Comparison of ENCODE assay signal across 17 cellular contexts in genomic region chr3:5222283-5223005, GRCh38. TPM values are rescaled to one million over a fixed set of nuclear protein-coding genes. Genes with fewer than 3 reads are reported as not detected.
DNase-seq lines count a peak whose midpoint lies in the region; ATAC-seq, FAIRE-seq and TF ChIP-seq lines count a peak whose summit lies in the region.
"Had no signal": no experiment of that assay in that cellular context is flagged by ENCODE, and none has a peak within 500 bp of the region (broad histone marks: within the 10 kb centered on the region; RNA-seq: fewer than 3 reads in every experiment).

No MANE protein-coding gene starts in this region.

- ATAC-seq in GM19035 (IDR thresholded peaks at IDR 0.05; ENCODE audit: unreplicated experiment) = no peak

- H2BK15ac ChIP-seq in neuronal stem cell (ENCODE audit: low read length) = peak overlapping the region; percentile 63

- H4K91ac ChIP-seq in neuronal stem cell (ENCODE audit: low read depth, low read length, poor library complexity) = no peak overlapping the region

- no peaks in the 10 kb centered on the region for H3K9me3 Mint-ChIP-seq in Caco-2 (ENCODE audit: unreplicated experiment)
- H3K9me3 Mint-ChIP-seq: CD4-positive, alpha-beta T cell had no signal

- H3K4me1 ChIP-seq in Caco-2 (no peaks in the 10 kb centered on the region), hepatocyte (ENCODE audit: insufficient read depth) (no peaks in the 10 kb centered on the region), neuronal stem cell (ENCODE audit: control insufficient read depth in 2 of 2, insufficient read depth in 1 of 2, low read depth in 1 of 2, low read length in 2 of 2) (peaks cover 0 to 13% of the 10 kb centered on the region in 2 donors)
- H3K4me1 ChIP-seq: A549 had no signal

- H3K27ac ChIP-seq in hepatocyte = peak overlapping the region; percentile 47
- H3K27ac ChIP-seq in neuronal stem cell (replicated peaks; ENCODE audit: low read length) = no peak overlapping the region
- H3K27ac ChIP-seq: A549 had no signal

- no peak overlapping the region for H3K9ac ChIP-seq in neuronal stem cell (ENCODE audit: low read depth, low read length, poor library complexity)

- no peaks in the 10 kb centered on the region for H3K79me2 ChIP-seq in hepatocyte

- H3K4me3 ChIP-seq in Caco-2 (ENCODE audit: low read depth, low read length) (no peak overlapping the region), hepatocyte (no peak overlapping the region), neuronal stem cell (ENCODE audit: low read length in 2 of 2) (no peak overlapping the region)
- H3K4me3 ChIP-seq: A549 had no signal

- intact Hi-C loops in Caco-2 (cut with micrococcal nuclease; ENCODE audit: unreplicated experiment) = loop anchor here (10.0 kb wide), 2 partner anchors 202 to 512 kb away; no protein-coding TSS in a partner anchor

- peak overlapping the region; percentile 37 for H3K27ac Mint-ChIP-seq in Caco-2 (ENCODE audit: unreplicated experiment)

- H4K20me1 ChIP-seq in hepatocyte (ENCODE audit: insufficient read depth, poor library complexity, severe bottlenecking) = no peaks in the 10 kb centered on the region

- BruUV-seq in Caco-2 (replicated peaks; lab: Mats Ljungman, UMichigan) = no TSS peak

- H2BK12ac ChIP-seq in neuronal stem cell (ENCODE audit: low read length) = no peak overlapping the region

- no peak overlapping the region for H3K4me3 Mint-ChIP-seq in Caco-2 (ENCODE audit: unreplicated experiment)
- H3K4me3 Mint-ChIP-seq: CD4-positive, alpha-beta T cell had no signal

- 82% methylated on average over 13 of the region's 13 CpGs for WGBS in hepatocyte (ENCODE audit: low lambda C conversion rate, missing lambda C conversion rate)
- no CpG with 5 or more reads among the region's 13 CpGs for WGBS in neuronal stem cell (ENCODE audit: extremely low coverage in 2 of 2, insufficient read length in 2 of 2, insufficient replicate concordance in 1 of 2), 2 donors

- H3K4me2 ChIP-seq in hepatocyte = no peak overlapping the region
- H3K4me2 ChIP-seq in neuronal stem cell (ENCODE audit: insufficient read depth, low read length, poor library complexity, severe bottlenecking) = no peak overlapping the region
- H3K4me2 ChIP-seq: A549 had no signal

- H2AK5ac ChIP-seq in neuronal stem cell (ENCODE audit: low read depth, low read length) = no peak overlapping the region

- H3K18ac ChIP-seq in neuronal stem cell (ENCODE audit: low read length) = peak overlapping the region; percentile 60

- no peaks in the 10 kb centered on the region for H3K79me1 ChIP-seq in neuronal stem cell (ENCODE audit: low read depth, low read length)

- H3K23ac ChIP-seq in neuronal stem cell (ENCODE audit: low read depth, low read length, poor library complexity) = peak overlapping the region; percentile 20

- no peak overlapping the region for H3K4ac ChIP-seq in neuronal stem cell (ENCODE audit: low read length)

- FAIRE-seq in HTR-8/SVneo (lab: Jason Lieb, UNC) = no peak
- FAIRE-seq: A549, HepG2 had no signal

- H3K9me3 ChIP-seq in Caco-2 (no peaks in the 10 kb centered on the region), hepatocyte (ENCODE audit: low read depth) (no peaks in the 10 kb centered on the region), neuronal stem cell (replicated peaks in 1 of 2; ENCODE audit: control insufficient read depth in 2 of 2, insufficient read depth in 1 of 2, low read depth in 1 of 2, low read length in 2 of 2) (no peaks in the 10 kb centered on the region)
- H3K9me3 ChIP-seq: A549 had no signal

- TF ChIP-seq CTCF in Caco-2 (IDR thresholded peaks at IDR 0.05; ENCODE audit: insufficient read depth in 1 of 2, low read depth in 1 of 2, low read length in 1 of 2, severe bottlenecking in 1 of 2, unreplicated experiment in 1 of 2) = no peak
- no peak for TF ChIP-seq CTCF in hepatocyte (IDR thresholded peaks at IDR 0.05; ENCODE audit: poor library complexity)

- H3K36me3 ChIP-seq in Caco-2 (ENCODE audit: control insufficient read depth, insufficient read depth, low read length) (peaks cover 1% of the 10 kb centered on the region), hepatocyte (replicated peaks; ENCODE audit: insufficient read depth, low read depth) (no peaks in the 10 kb centered on the region), neuronal stem cell (replicated peaks in 1 of 2; ENCODE audit: control insufficient read depth in 2 of 2, insufficient read depth in 2 of 2, low read length in 2 of 2) (peaks cover 1 to 23% of the 10 kb centered on the region in 2 donors)

- H2BK5ac ChIP-seq in neuronal stem cell (ENCODE audit: low read length) = no peak overlapping the region

- H3K27me3 Mint-ChIP-seq in Caco-2 (ENCODE audit: insufficient read depth, unreplicated experiment) = no peaks in the 10 kb centered on the region
- H3K27me3 Mint-ChIP-seq: CD4-positive, alpha-beta T cell had no signal

- POLR2A ChIA-PET in Caco-2 (lab: Charles Lee) = no interaction called here

- no peak overlapping the region for H2AFZ ChIP-seq in hepatocyte
- no peak overlapping the region for H2AFZ ChIP-seq in neuronal stem cell (ENCODE audit: low read length)

- no peaks in the 10 kb centered on the region for H3K9me2 ChIP-seq in hepatocyte (replicated peaks; ENCODE audit: insufficient read depth)

- no peak for DNase-seq in Caco-2
- DNase-seq in MV-4-11 (lab: John Stamatoyannopoulos, UW) = peak; percentile 9
- DNase-seq in hepatocyte (ENCODE audit: low spot score) = no peak
- DNase-seq in neuronal stem cell (ENCODE audit: low spot score) = no peak
- no peak for DNase-seq in HTR-8/SVneo (ENCODE audit: insufficient read length, low spot score)
- no peak for DNase-seq in stimulated activated naive CD4-positive, alpha-beta T cell (lab: John Stamatoyannopoulos, UW)
- DNase-seq: CD4-positive, alpha-beta T cell; GF-D8; GOT3; KBM-7; NCI-H1417; NCI-H187 treated with DMSO at 0.1 percent for 48 hours; NCI-H345; NCI-H524 treated with DMSO at 0.1 percent for 48 hours had no signal

- H2BK120ac ChIP-seq in neuronal stem cell (ENCODE audit: low read depth, low read length) = no peak overlapping the region

- H3K36me3 Mint-ChIP-seq in Caco-2 (ENCODE audit: insufficient read depth, unreplicated experiment) = peaks cover 15% of the 10 kb centered on the region

- no peak overlapping the region for H3K14ac ChIP-seq in neuronal stem cell (ENCODE audit: low read length)

- H3K4me1 Mint-ChIP-seq in Caco-2 (ENCODE audit: low read depth, unreplicated experiment) = peaks cover 6% of the 10 kb centered on the region

- CTCF ChIA-PET in Caco-2 (lab: Charles Lee) = interaction anchor here (0.6 kb wide), 1 partner anchor 1027 kb away, joined by 3 read pairs; no protein-coding TSS in a partner anchor

- H4K8ac ChIP-seq in neuronal stem cell (ENCODE audit: low read depth, low read length) = no peak overlapping the region

- no peaks in the 10 kb centered on the region for H3K27me3 ChIP-seq in Caco-2 (replicated peaks; ENCODE audit: control insufficient read depth, insufficient read depth, low read length)
- no peaks in the 10 kb centered on the region for H3K27me3 ChIP-seq in hepatocyte
- no peaks in the 10 kb centered on the region for H3K27me3 ChIP-seq in neuronal stem cell (ENCODE audit: control insufficient read depth in 3 of 3, insufficient read depth in 3 of 3, low read depth in 1 of 3, low read length in 3 of 3)

RNA-seq across cellular contexts. Expression of gene EDEM1, which starts 34.9 kb away (rescaled TPM):
- total RNA-seq in Caco-2 (2022) (42.6 and 51.3 TPM in 2 replicates), hepatocyte (39.2 and 58.3 TPM in 2 replicates)
- 18.5 and 22.6 TPM in 2 replicates for polyA plus RNA-seq in hepatocyte
- polyA plus RNA-seq in neuronal stem cell (2013, experiment 1 of 2) = 7.8 TPM
- polyA plus RNA-seq in neuronal stem cell (2013, experiment 2 of 2) = 8.3 TPM
